20 cellular contexts compared by ENCODE assay signal in the genomic region with DNA sequence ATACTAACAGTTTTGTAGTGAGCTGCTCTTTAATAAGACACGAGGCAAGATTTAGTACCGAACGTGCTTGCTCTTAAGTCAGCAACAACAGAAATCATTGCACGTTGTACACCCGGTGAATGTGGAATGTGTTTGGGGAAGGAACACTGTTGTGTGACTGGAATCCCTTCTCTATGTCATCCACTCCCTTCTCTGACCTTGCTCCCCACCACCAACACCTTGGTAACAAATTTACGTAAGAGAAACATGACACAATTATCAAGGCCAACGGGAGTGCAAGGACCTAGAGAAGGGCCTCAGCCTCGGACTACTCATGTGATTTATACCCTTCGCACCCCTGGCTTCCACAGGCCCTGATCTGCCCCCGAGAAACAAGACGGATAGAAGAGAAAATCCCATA.
DNase-seq lines count a peak whose midpoint lies in the region; ATAC-seq and TF ChIP-seq lines count a peak whose summit lies in the region.
"Had no signal": no experiment of that assay in that cellular context is flagged by ENCODE, and none has a peak within 500 bp of the region (broad histone marks: within the 10 kb centered on the region; RNA-seq: fewer than 3 reads in every experiment).

No MANE protein-coding gene starts in this region.

- H3K9me3 ChIP-seq in right atrium auricular region (no peaks in the 10 kb centered on the region), adrenal gland (replicated peaks in 1 of 3) (no peaks in the 10 kb centered on the region), left ventricle myocardium inferior (replicated peaks) (peaks cover 7% of the 10 kb centered on the region)
- H3K9me3 ChIP-seq: BLaER1, Caco-2 had no signal

- POLR2A ChIA-PET in WTC11 (lab: Charles Lee): no interaction called here

- no peaks in the 10 kb centered on the region for H3K27me3 ChIP-seq in right atrium auricular region
- no peaks in the 10 kb centered on the region for H3K27me3 ChIP-seq in adrenal gland
- no peaks in the 10 kb centered on the region for H3K27me3 ChIP-seq in left ventricle myocardium inferior (ENCODE audit: low read depth)
- H3K27me3 ChIP-seq: BLaER1 had no signal

- no peak overlapping the region for H3K4me3 ChIP-seq in right atrium auricular region
- no peak overlapping the region for H3K4me3 ChIP-seq in adrenal gland
- no peak overlapping the region for H3K4me3 ChIP-seq in left ventricle myocardium inferior
- H3K4me3 ChIP-seq: BLaER1, GM23248 had no signal

- H3K4me1 ChIP-seq in right atrium auricular region (no peaks in the 10 kb centered on the region), adrenal gland (replicated peaks in 1 of 2) (peaks cover 0 to 5% of the 10 kb centered on the region in 2 donors), left ventricle myocardium inferior (peaks cover 10% of the 10 kb centered on the region)
- H3K4me1 ChIP-seq: BLaER1, Caco-2 had no signal

- H3K36me3 ChIP-seq in right atrium auricular region (no peaks in the 10 kb centered on the region), adrenal gland (replicated peaks in 1 of 2) (no peaks in the 10 kb centered on the region), left ventricle myocardium inferior (no peaks in the 10 kb centered on the region)

- peak overlapping the region; percentile 52 for H3K27ac Mint-ChIP-seq in nephron progenitor cell
- no peak overlapping the region for H3K27ac Mint-ChIP-seq in WTC11
- H3K27ac Mint-ChIP-seq: B cell; CD4-positive, CD25-positive, alpha-beta regulatory T cell; CD8-positive, alpha-beta T cell had no signal

- no peak for DNase-seq in Right ventricle myocardium inferior (ENCODE audit: missing footprints)
- no peak for DNase-seq in right atrium auricular region (ENCODE audit: low spot score)
- peak in 6 of 7 donors; percentile 17 to 53 (median 28) for DNase-seq in adrenal gland
- no peak for DNase-seq in left ventricle myocardium inferior
- DNase-seq in nephron progenitor cell: no peak
- no peak for DNase-seq in putamen (ENCODE audit: low spot score)
- DNase-seq in WTC11 (ENCODE audit: low spot score): no peak
- DNase-seq: Caco-2; CD4-positive, CD25-positive, alpha-beta regulatory T cell; CD8-positive, alpha-beta T cell; DMS153; DND-41; GM23248; H7; HCEC 1CT had no signal

- H3K4me3 Mint-ChIP-seq in nephron progenitor cell: no peak overlapping the region
- H3K4me3 Mint-ChIP-seq in WTC11: no peak overlapping the region
- H3K4me3 Mint-ChIP-seq: B cell; CD4-positive, CD25-positive, alpha-beta regulatory T cell; CD8-positive, alpha-beta T cell had no signal

- intact Hi-C loops in Right ventricle myocardium inferior (cut with DNase I): no loop called here
- intact Hi-C loops in adrenal gland (cut with DNase I): no loop called here
- intact Hi-C loops in left ventricle myocardium inferior (cut with micrococcal nuclease): no loop called here

- CTCF ChIA-PET in WTC11 (lab: Charles Lee): no interaction called here

- H3K4me1 Mint-ChIP-seq in nephron progenitor cell (peaks cover 23% of the 10 kb centered on the region), WTC11 (peaks cover 5% of the 10 kb centered on the region)
- H3K4me1 Mint-ChIP-seq: CD4-positive, CD25-positive, alpha-beta regulatory T cell had no signal

- H3K36me3 Mint-ChIP-seq in nephron progenitor cell (ENCODE audit: low read depth) (peaks cover 21% of the 10 kb centered on the region), WTC11 (peaks cover 15% of the 10 kb centered on the region)
- H3K36me3 Mint-ChIP-seq: CD4-positive, CD25-positive, alpha-beta regulatory T cell; CD8-positive, alpha-beta T cell had no signal

- ATAC-seq in Right ventricle myocardium inferior (peak; percentile 53), WTC11 (no peak), HG03045 (IDR thresholded peaks at IDR 0.05; ENCODE audit: unreplicated experiment) (no peak)
- ATAC-seq: CD8-positive, alpha-beta T cell had no signal

- WGBS in adrenal gland, 4 donors: 52 to 69% (median 57%) methylated on average over 11 of the region's 11 CpGs

- H3K9me3 Mint-ChIP-seq in nephron progenitor cell: peaks cover 10% of the 10 kb centered on the region
- H3K9me3 Mint-ChIP-seq in WTC11: peaks cover 19% of the 10 kb centered on the region

- H3K27me3 Mint-ChIP-seq in nephron progenitor cell (ENCODE audit: low read depth, poor library complexity) (peaks cover 5% of the 10 kb centered on the region), WTC11 (ENCODE audit: low read depth) (no peaks in the 10 kb centered on the region)
- H3K27me3 Mint-ChIP-seq: B cell; CD4-positive, CD25-positive, alpha-beta regulatory T cell had no signal

- H3K27ac ChIP-seq in right atrium auricular region (no peak overlapping the region), adrenal gland (no peak overlapping the region), left ventricle myocardium inferior (replicated peaks) (peak overlapping the region; percentile 31)
- H3K27ac ChIP-seq: 22Rv1, BLaER1, C4-2B, GM23248 had no signal

- TF ChIP-seq POLR2A in adrenal gland (IDR thresholded peaks at IDR 0.05): no peak

- no peak for TF ChIP-seq CTCF in right atrium auricular region (IDR thresholded peaks at IDR 0.05)
- TF ChIP-seq CTCF in adrenal gland (IDR thresholded peaks at IDR 0.05): no peak
- TF ChIP-seq CTCF in left ventricle myocardium inferior (IDR thresholded peaks at IDR 0.05; ENCODE audit: borderline replicate concordance): no peak
- no peak for TF ChIP-seq CTCF in nephron progenitor cell (IDR thresholded peaks at IDR 0.05)
- TF ChIP-seq CTCF in WTC11 (IDR thresholded peaks at IDR 0.05): no peak

TF ChIP-seq in WTC11, 78 proteins besides CTCF, POLR2A, EP300 and RAD21 (continues in another document):
- TF ChIP-seq HMGXB4 (CRISPR knock-in tag; IDR thresholded peaks at IDR 0.05) (no peak), ZNF425 (CRISPR knock-in tag; conservative IDR thresholded peaks at IDR 0.05) (no peak)
- TF ChIP-seq, protein P1, sequence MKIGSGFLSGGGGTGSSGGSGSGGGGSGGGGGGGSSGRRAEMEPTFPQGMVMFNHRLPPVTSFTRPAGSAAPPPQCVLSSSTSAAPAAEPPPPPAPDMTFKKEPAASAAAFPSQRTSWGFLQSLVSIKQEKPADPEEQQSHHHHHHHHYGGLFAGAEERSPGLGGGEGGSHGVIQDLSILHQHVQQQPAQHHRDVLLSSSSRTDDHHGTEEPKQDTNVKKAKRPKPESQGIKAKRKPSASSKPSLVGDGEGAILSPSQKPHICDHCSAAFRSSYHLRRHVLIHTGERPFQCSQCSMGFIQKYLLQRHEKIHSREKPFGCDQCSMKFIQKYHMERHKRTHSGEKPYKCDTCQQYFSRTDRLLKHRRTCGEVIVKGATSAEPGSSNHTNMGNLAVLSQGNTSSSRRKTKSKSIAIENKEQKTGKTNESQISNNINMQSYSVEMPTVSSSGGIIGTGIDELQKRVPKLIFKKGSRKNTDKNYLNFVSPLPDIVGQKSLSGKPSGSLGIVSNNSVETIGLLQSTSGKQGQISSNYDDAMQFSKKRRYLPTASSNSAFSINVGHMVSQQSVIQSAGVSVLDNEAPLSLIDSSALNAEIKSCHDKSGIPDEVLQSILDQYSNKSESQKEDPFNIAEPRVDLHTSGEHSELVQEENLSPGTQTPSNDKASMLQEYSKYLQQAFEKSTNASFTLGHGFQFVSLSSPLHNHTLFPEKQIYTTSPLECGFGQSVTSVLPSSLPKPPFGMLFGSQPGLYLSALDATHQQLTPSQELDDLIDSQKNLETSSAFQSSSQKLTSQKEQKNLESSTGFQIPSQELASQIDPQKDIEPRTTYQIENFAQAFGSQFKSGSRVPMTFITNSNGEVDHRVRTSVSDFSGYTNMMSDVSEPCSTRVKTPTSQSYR (CRISPR knock-in tag; IDR thresholded peaks at IDR 0.05): no peak

Comparison
In these comparisons a context has a peak if more than half of its experiments do, and no peak if none do; other contexts are left out.
1. DNase-seq: peak in adrenal gland (6 of 7); none in Right ventricle myocardium inferior (single experiment), right atrium auricular region (single experiment), left ventricle myocardium inferior (single experiment), nephron progenitor cell (single experiment), putamen (single experiment) and WTC11 (single experiment).